Comparison of ENCODE assay signal across 1 cellular context in genomic region chr12:23921099-23921846, GRCh38.
TF ChIP-seq lines count a peak whose summit lies in the region.

No MANE protein-coding gene starts in this region.

TF ChIP-seq in GM12878, 131 proteins besides CTCF, POLR2A, EP300 and RAD21 (continued from another document):
- TF ChIP-seq IKZF2 (IDR thresholded peaks at IDR 0.05) (no peak), TBL1XR1 (IDR thresholded peaks at IDR 0.05; ENCODE audit: low read depth, low read length) (no peak), ZNF217 (IDR thresholded peaks at IDR 0.05) (no peak), ESRRA (IDR thresholded peaks at IDR 0.05; ENCODE audit: low read length) (no peak)
